In genomic region chr5:74067748-74068541, GRCh38 we compare ENCODE assay signal across 18 cellular contexts.
DNase-seq lines count a peak whose midpoint lies in the region; ATAC-seq, FAIRE-seq and TF ChIP-seq lines count a peak whose summit lies in the region.
"Had no signal": no experiment of that assay in that cellular context is flagged by ENCODE, and none has a peak within 500 bp of the region (broad histone marks: within the 10 kb centered on the region; RNA-seq: fewer than 3 reads in every experiment).

No MANE protein-coding gene starts in this region.

- no peaks in the 10 kb centered on the region for H3K36me3 Mint-ChIP-seq in activated CD4-positive, alpha-beta T cell treated with anti-CD3 and anti-CD28 coated beads, Interleukin-2, amount 10 ng/mL, durations not matched to agents 24 days and 14 days (ENCODE audit: low read depth)

- H3K4me1 Mint-ChIP-seq in activated CD4-positive, alpha-beta T cell treated with anti-CD3 and anti-CD28 coated beads, Interleukin-2, amount 10 ng/mL, durations not matched to agents 24 days and 14 days = no peaks in the 10 kb centered on the region

- peak overlapping the region; percentile 16 for H3K27ac ChIP-seq in rectal smooth muscle tissue (ENCODE audit: low read depth, low read length)
- peak overlapping the region in 1 of 2 donors; percentile 56 for H3K27ac ChIP-seq in ovary
- H3K27ac ChIP-seq in heart right ventricle = no peak overlapping the region

- no peak overlapping the region for H3K9ac ChIP-seq in rectal smooth muscle tissue (ENCODE audit: low read length)

- H3K4me1 ChIP-seq in rectal smooth muscle tissue (ENCODE audit: control insufficient read depth, insufficient read depth, low read length) (no peaks in the 10 kb centered on the region), ovary (ENCODE audit: insufficient read depth) (peaks cover 8% of the 10 kb centered on the region), heart right ventricle (peaks cover 0 to 4% (median 0%) of the 10 kb centered on the region in 9 donors)

- H3K27me3 ChIP-seq in rectal smooth muscle tissue (ENCODE audit: control insufficient read depth, insufficient read depth, low read length) (no peaks in the 10 kb centered on the region), ovary (no peaks in the 10 kb centered on the region), heart right ventricle (no peaks in the 10 kb centered on the region)
- H3K27me3 ChIP-seq: BE2C had no signal

- H3K27ac Mint-ChIP-seq in activated CD4-positive, alpha-beta T cell treated with anti-CD3 and anti-CD28 coated beads, Interleukin-2, amount 10 ng/mL, durations not matched to agents 24 days and 14 days = no peak overlapping the region
- H3K27ac Mint-ChIP-seq: activated T-helper 2 cell treated with anti-CD3 and anti-CD28 coated beads, Interferon-gamma antibody, Interleukin-2, Interleukin-4, amounts not matched to agents 10 μg/mL and 5 μg/mL and 100 μg/mL, durations not matched to agents 14 hours and 24 hours and 36 hours; T-helper 2 cell treated with Interferon-gamma antibody and Interleukin-4, amounts not matched to agents 5 μg/mL and 100 μg/mL, for 36 hours had no signal

- ATAC-seq in heart right ventricle (no peak), GM18867 (IDR thresholded peaks at IDR 0.05; ENCODE audit: unreplicated experiment) (no peak)

- no peak overlapping the region for H3K4me3 Mint-ChIP-seq in activated CD4-positive, alpha-beta T cell treated with anti-CD3 and anti-CD28 coated beads, Interleukin-2, amount 10 ng/mL, durations not matched to agents 24 days and 14 days
- H3K4me3 Mint-ChIP-seq: T-helper 2 cell treated with Interferon-gamma antibody and Interleukin-4, amounts not matched to agents 5 μg/mL and 100 μg/mL, for 36 hours had no signal

- DNase-seq in Daoy (ENCODE audit: low read depth) = peak; percentile 56
- DNase-seq in HTR-8/SVneo (ENCODE audit: insufficient read length, low spot score) = peak; percentile 28
- no peak for DNase-seq in ovary
- DNase-seq in heart right ventricle = no peak
- no peak for DNase-seq in activated CD4-positive, alpha-beta T cell treated with anti-CD3 and anti-CD28 coated beads, Interleukin-2, amount 10 ng/mL, durations not matched to agents 24 days and 14 days
- DNase-seq: BE2C; central memory CD4-positive, alpha-beta T cell; DMS 273 treated with DMSO at 0.1 percent for 48 hours; MM.1S; NCI-H1694; NCI-H345; stimulated activated CD4-positive, alpha-beta T cell treated with anti-CD3 and anti-CD28 coated beads, Interleukin-4, amount 100 ng/mL, for 1 hour; substantia nigra had no signal

- intact Hi-C loops in ovary (cut with DNase I) (no loop called here), heart right ventricle (cut with DNase I) (no loop called here)
- intact Hi-C loops in activated CD4-positive, alpha-beta T cell treated with anti-CD3 and anti-CD28 coated beads, Interleukin-2, amount 10 ng/mL, durations not matched to agents 24 days and 14 days (cut with micrococcal nuclease) = no loop called here

- FAIRE-seq in HTR-8/SVneo (lab: Jason Lieb, UNC) = no peak
- peak; percentile 98 for FAIRE-seq in endometrium (lab: Jason Lieb, UNC)

- no peaks in the 10 kb centered on the region for H3K9me3 Mint-ChIP-seq in activated CD4-positive, alpha-beta T cell treated with anti-CD3 and anti-CD28 coated beads, Interleukin-2, amount 10 ng/mL, durations not matched to agents 24 days and 14 days
- H3K9me3 Mint-ChIP-seq: activated T-helper 2 cell treated with anti-CD3 and anti-CD28 coated beads, Interferon-gamma antibody, Interleukin-2, Interleukin-4, amounts not matched to agents 10 μg/mL and 5 μg/mL and 100 μg/mL, durations not matched to agents 14 hours and 24 hours and 36 hours; T-helper 2 cell treated with Interferon-gamma antibody and Interleukin-4, amounts not matched to agents 5 μg/mL and 100 μg/mL, for 36 hours had no signal

- no peak for TF ChIP-seq POLR2A in ovary (IDR thresholded peaks at IDR 0.05)

- H3K4me3 ChIP-seq in rectal smooth muscle tissue (ENCODE audit: low read length) (no peak overlapping the region), ovary (no peak overlapping the region), heart right ventricle (no peak overlapping the region)

- H3K27me3 Mint-ChIP-seq in activated CD4-positive, alpha-beta T cell treated with anti-CD3 and anti-CD28 coated beads, Interleukin-2, amount 10 ng/mL, durations not matched to agents 24 days and 14 days = no peaks in the 10 kb centered on the region

- H3K36me3 ChIP-seq in rectal smooth muscle tissue (ENCODE audit: control insufficient read depth, insufficient read depth, low read length) (no peaks in the 10 kb centered on the region), ovary (no peaks in the 10 kb centered on the region), heart right ventricle (no peaks in the 10 kb centered on the region)
- H3K36me3 ChIP-seq: BE2C had no signal

- WGBS in ovary, 3 donors = 45 to 49% (median 48%) methylated on average over 5 of the region's 5 CpGs
- 86 to 88% methylated on average over 5 of the region's 5 CpGs for WGBS in heart right ventricle, 2 donors

- no peak for TF ChIP-seq EP300 in ovary (IDR thresholded peaks at IDR 0.05)

- TF ChIP-seq CTCF in ovary (IDR thresholded peaks at IDR 0.05) (no peak), heart right ventricle (IDR thresholded peaks at IDR 0.05) (no peak)

- no peaks in the 10 kb centered on the region for H3K9me3 ChIP-seq in ovary
- no peaks in the 10 kb centered on the region for H3K9me3 ChIP-seq in heart right ventricle
- H3K9me3 ChIP-seq: BE2C had no signal

Comparison
In these comparisons a context has a peak if more than half of its experiments do, and no peak if none do; other contexts are left out.
1. DNase-seq: peak in Daoy (single experiment) and HTR-8/SVneo (single experiment); none in ovary (0 of 5), heart right ventricle (0 of 2) and activated CD4-positive, alpha-beta T cell treated with anti-CD3 and anti-CD28 coated beads, Interleukin-2, amount 10 ng/mL, durations not matched to agents 24 days and 14 days (single experiment).